Comparison of ENCODE assay signal across 1 cellular context in genomic region chr1:12460911-12461621, GRCh38.
TF ChIP-seq lines count a peak whose summit lies in the region.

No MANE protein-coding gene starts in this region.

TF ChIP-seq in K562, 482 proteins besides CTCF, POLR2A, EP300 and RAD21 (continued from another document and continues in another):
- TF ChIP-seq ARID3A (IDR thresholded peaks at IDR 0.05; ENCODE audit: borderline replicate concordance, low read depth, low read length) (0 out of 2 replicates have a peak, but pooled peaks have one; percentile 12), ID3 (CRISPR knock-in tag; IDR thresholded peaks at IDR 0.05) (no peak), ID3 (tag; IDR thresholded peaks at IDR 0.05) (no peak), MTF1 (CRISPR knock-in tag; IDR thresholded peaks at IDR 0.05; ENCODE audit: borderline replicate concordance) (no peak), THAP12 (CRISPR knock-in tag; IDR thresholded peaks at IDR 0.05) (no peak), YY1 (IDR thresholded peaks at IDR 0.05; ENCODE audit: borderline replicate concordance in 1 of 3, control insufficient read depth in 1 of 3, extremely low read depth in 1 of 3, insufficient read depth in 3 of 3, insufficient read length in 1 of 3, insufficient replicate concordance in 2 of 3, low read depth in 1 of 3, low read length in 2 of 3) (no peak), ATF4 (CRISPR knock-in tag; IDR thresholded peaks at IDR 0.05) (0 out of 2 replicates have a peak, but pooled peaks have one; percentile 10), GTF2F1 (IDR thresholded peaks at IDR 0.05; ENCODE audit: low read depth, low read length) (no peak), KLF16 (IDR thresholded peaks at IDR 0.05) (peak; percentile 73), ZBTB26 (CRISPR knock-in tag; IDR thresholded peaks at IDR 0.05) (no peak), SRSF1 (IDR thresholded peaks at IDR 0.05; ENCODE audit: low read depth, low read length) (no peak), ZNF696 (CRISPR knock-in tag; conservative IDR thresholded peaks at IDR 0.05) (no peak), CREB5 (CRISPR knock-in tag; IDR thresholded peaks at IDR 0.05) (no peak), ZHX1 (conservative IDR thresholded peaks at IDR 0.05; ENCODE audit: low read length) (no peak), KLF10 (CRISPR knock-in tag; IDR thresholded peaks at IDR 0.05) (no peak), SNAPC5 (CRISPR knock-in tag; IDR thresholded peaks at IDR 0.05) (no peak), E2F4 (CRISPR knock-in tag; IDR thresholded peaks at IDR 0.05; ENCODE audit: low read depth) (no peak), MEF2A (IDR thresholded peaks at IDR 0.05; ENCODE audit: control insufficient read depth, low read depth, low read length) (peak; percentile 28; the same call in 1 of the 2 replicates), KDM2B (CRISPR knock-in tag; IDR thresholded peaks at IDR 0.05) (0 out of 2 replicates have a peak, but pooled peaks have one; percentile 14), ZNF384 (IDR thresholded peaks at IDR 0.05; ENCODE audit: low read depth, low read length) (no peak), TCF7 (IDR thresholded peaks at IDR 0.05; ENCODE audit: borderline replicate concordance) (no peak), RBM22 (IDR thresholded peaks at IDR 0.05; ENCODE audit: low read depth, low read length, poor library complexity, severe bottlenecking) (no peak), ZFX (CRISPR knock-in tag; IDR thresholded peaks at IDR 0.05) (0 out of 2 replicates have a peak, but pooled peaks have one; percentile 29), ZNF583 (CRISPR knock-in tag; IDR thresholded peaks at IDR 0.05) (0 out of 2 replicates have a peak, but pooled peaks have one; percentile 11), PRDM10 (IDR thresholded peaks at IDR 0.05; ENCODE audit: partially characterized antibody) (peak; percentile 22), ZMIZ1 (IDR thresholded peaks at IDR 0.05; ENCODE audit: low read depth in 2 of 2, low read length in 2 of 2) (no peak), THRA (IDR thresholded peaks at IDR 0.05) (no peak), MAX (CRISPR knock-in tag; IDR thresholded peaks at IDR 0.05) (no peak), TBL1XR1 (IDR thresholded peaks at IDR 0.05; ENCODE audit: low read length in 2 of 2) (peak in 1 of 2 experiments; percentile 24; a peak in 1 of 4 replicates), TAL1 (IDR thresholded peaks at IDR 0.05) (peak; percentile 59; the same call in 1 of the 2 replicates), ZNF766 (CRISPR knock-in tag; conservative IDR thresholded peaks at IDR 0.05) (no peak)
